In genomic region chr1:11749203-11749689, GRCh38 we compare ENCODE assay signal across 6 cellular contexts. TPM values are rescaled to one million over a fixed set of nuclear protein-coding genes. Genes with fewer than 3 reads are reported as not detected.
DNase-seq lines count a peak whose midpoint lies in the region; ATAC-seq and TF ChIP-seq lines count a peak whose summit lies in the region.

No MANE protein-coding gene starts in this region.

- peaks cover 7% of the 10 kb centered on the region for H3K4me1 Mint-ChIP-seq in endothelial cell (ENCODE audit: unreplicated experiment)

- no peak overlapping the region for H3K4me3 ChIP-seq in RWPE2 (ENCODE audit: severe bottlenecking)

- no peaks in the 10 kb centered on the region for H3K27me3 ChIP-seq in RWPE2 (ENCODE audit: insufficient read depth, poor library complexity, severe bottlenecking)

- no peaks in the 10 kb centered on the region for H3K9me3 Mint-ChIP-seq in endothelial cell (ENCODE audit: unreplicated experiment)

- H3K36me3 Mint-ChIP-seq in endothelial cell (ENCODE audit: low read depth, unreplicated experiment): peaks cover 6% of the 10 kb centered on the region

- no peak overlapping the region for H3K27ac Mint-ChIP-seq in endothelial cell (ENCODE audit: unreplicated experiment)

- H3K4me3 Mint-ChIP-seq in endothelial cell (ENCODE audit: unreplicated experiment): no peak overlapping the region

- DNase-seq in activated T-cell treated with anti-CD3 and anti-CD28 coated beads for 24 hours (ENCODE audit: low read depth) (peak; percentile 28), activated T-cell treated with anti-CD3 and anti-CD28 coated beads for 4 hours (no peak), RWPE2 (ENCODE audit: low spot score) (no peak), endothelial cell (ENCODE audit: low spot score) (peak; percentile 49), NCI-H187 treated with DMSO at 0.1 percent for 48 hours (lab: John Stamatoyannopoulos, UW) (no peak)
- DNase-seq in stimulated activated CD4-positive, alpha-beta T cell treated with anti-CD3 and anti-CD28 coated beads, Interleukin-15, amount 100 ng/mL, for 48 hours (ENCODE audit: low read depth in 2 of 2): peak; percentile 33 to 40

- peaks cover 47% of the 10 kb centered on the region for H3K36me3 ChIP-seq in RWPE2 (ENCODE audit: low read depth)

- no peak overlapping the region for H3K27ac ChIP-seq in RWPE2 (ENCODE audit: poor library complexity, severe bottlenecking)

- TF ChIP-seq CTCF in RWPE2 (IDR thresholded peaks at IDR 0.05; ENCODE audit: poor library complexity, severe bottlenecking): peak; percentile 44
- TF ChIP-seq CTCF in endothelial cell (IDR thresholded peaks at IDR 0.05; ENCODE audit: unreplicated experiment): no peak

- H3K4me1 ChIP-seq in RWPE2 (ENCODE audit: insufficient read depth, poor library complexity, severe bottlenecking): no peaks in the 10 kb centered on the region

- ATAC-seq in RWPE2 (ENCODE audit: low read depth): peak; percentile 55

- peaks cover 2% of the 10 kb centered on the region for H3K27me3 Mint-ChIP-seq in endothelial cell (ENCODE audit: unreplicated experiment)

- H3K9me3 ChIP-seq in RWPE2 (ENCODE audit: severe bottlenecking): no peaks in the 10 kb centered on the region

RNA-seq across cellular contexts. Expression of gene C1orf167, which starts 12.7 kb away (rescaled TPM):
- total RNA-seq in endothelial cell (ENCODE audit: unreplicated experiment): 0.44 TPM

RNA-seq across cellular contexts. Expression of gene AGTRAP, which starts 13.3 kb away (rescaled TPM):
- 25.1 TPM for total RNA-seq in endothelial cell (ENCODE audit: unreplicated experiment)

RNA-seq across cellular contexts. Expression of gene MTHFR, which starts 56.5 kb away (rescaled TPM):
- 27.2 TPM for total RNA-seq in endothelial cell (ENCODE audit: unreplicated experiment)

RNA-seq across cellular contexts. Expression of gene CLCN6, which starts 56.7 kb away (rescaled TPM):
- total RNA-seq in endothelial cell (ENCODE audit: unreplicated experiment): 42.9 TPM

RNA-seq across cellular contexts. Expression of gene DRAXIN, which starts 57.7 kb away (rescaled TPM):
- total RNA-seq in endothelial cell (ENCODE audit: unreplicated experiment): 0.46 TPM

Comparison
In these comparisons a context has a peak if more than half of its experiments do, and no peak if none do; other contexts are left out.
1. DNase-seq: peak in activated T-cell treated with anti-CD3 and anti-CD28 coated beads for 24 hours (single experiment), endothelial cell (single experiment) and stimulated activated CD4-positive, alpha-beta T cell treated with anti-CD3 and anti-CD28 coated beads, Interleukin-15, amount 100 ng/mL, for 48 hours (2 of 2); none in activated T-cell treated with anti-CD3 and anti-CD28 coated beads for 4 hours (single experiment), RWPE2 (single experiment) and NCI-H187 treated with DMSO at 0.1 percent for 48 hours (single experiment).